2 cellular contexts compared by ENCODE assay signal in the genomic region with DNA sequence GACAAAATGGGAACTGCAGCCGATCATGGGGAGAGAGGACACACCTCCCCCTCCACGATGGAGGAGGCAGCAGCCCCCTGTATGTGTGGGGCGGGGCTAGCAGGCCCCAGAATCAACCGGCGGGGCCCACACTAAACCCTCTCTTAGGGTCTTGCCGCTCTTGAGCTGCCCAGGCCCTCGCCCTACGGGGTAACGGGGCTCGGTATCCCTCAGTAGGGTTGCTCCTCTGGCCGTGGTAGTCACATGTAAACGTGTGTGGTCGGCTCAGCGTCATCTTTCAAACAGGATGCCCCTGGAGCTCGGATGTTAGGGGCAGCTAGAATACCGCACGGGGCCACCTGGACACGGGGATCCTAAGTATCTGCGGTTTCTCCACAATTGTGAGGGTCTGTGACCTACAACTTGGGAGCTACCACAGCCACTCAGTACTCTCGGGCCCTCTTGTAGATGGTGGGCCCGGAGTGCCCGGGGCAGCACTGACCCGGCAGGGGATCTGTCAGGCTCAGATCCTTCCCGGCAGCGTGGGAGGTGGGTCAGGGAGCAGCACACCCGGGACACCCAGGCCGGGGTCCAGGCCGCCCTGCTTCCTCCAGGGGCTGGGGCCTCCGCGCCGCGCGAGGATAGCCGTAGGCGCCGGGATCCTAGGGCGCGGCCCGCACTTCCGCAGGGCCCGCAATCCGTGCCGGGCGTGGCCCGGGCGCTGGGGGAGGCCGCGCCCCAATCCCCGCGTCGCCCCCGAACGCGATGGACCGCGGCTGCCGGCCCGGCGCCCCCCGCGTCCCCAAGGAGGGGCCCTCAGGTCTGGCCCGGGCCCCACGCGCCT.
TF ChIP-seq lines count a peak whose summit lies in the region.

No MANE protein-coding gene starts in this region.

TF ChIP-seq in A549, 52 proteins besides CTCF, POLR2A, EP300 and RAD21:
- TF ChIP-seq GATA3 (IDR thresholded peaks at IDR 0.05; ENCODE audit: borderline replicate concordance), result 0 out of 2 replicates have a peak, but pooled peaks have one; percentile 11
- no peak for TF ChIP-seq CBX8 (IDR thresholded peaks at IDR 0.05)
- TF ChIP-seq TP53 (CRISPR knock-in tag; IDR thresholded peaks at IDR 0.05), result peak; percentile 72; the same call in 1 of the 2 replicates
- no peak for TF ChIP-seq BHLHE40 (IDR thresholded peaks at IDR 0.05; ENCODE audit: low read depth, low read length)
- TF ChIP-seq, protein P1, sequence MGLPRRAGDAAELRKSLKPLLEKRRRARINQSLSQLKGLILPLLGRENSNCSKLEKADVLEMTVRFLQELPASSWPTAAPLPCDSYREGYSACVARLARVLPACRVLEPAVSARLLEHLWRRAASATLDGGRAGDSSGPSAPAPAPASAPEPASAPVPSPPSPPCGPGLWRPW (IDR thresholded peaks at IDR 0.05), result no peak
- TF ChIP-seq, protein P2, sequence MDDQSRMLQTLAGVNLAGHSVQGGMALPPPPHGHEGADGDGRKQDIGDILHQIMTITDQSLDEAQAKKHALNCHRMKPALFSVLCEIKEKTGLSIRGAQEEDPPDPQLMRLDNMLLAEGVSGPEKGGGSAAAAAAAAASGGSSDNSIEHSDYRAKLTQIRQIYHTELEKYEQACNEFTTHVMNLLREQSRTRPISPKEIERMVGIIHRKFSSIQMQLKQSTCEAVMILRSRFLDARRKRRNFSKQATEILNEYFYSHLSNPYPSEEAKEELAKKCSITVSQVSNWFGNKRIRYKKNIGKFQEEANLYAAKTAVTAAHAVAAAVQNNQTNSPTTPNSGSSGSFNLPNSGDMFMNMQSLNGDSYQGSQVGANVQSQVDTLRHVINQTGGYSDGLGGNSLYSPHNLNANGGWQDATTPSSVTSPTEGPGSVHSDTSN (IDR thresholded peaks at IDR 0.05), result peak; percentile 15; the same call in 1 of the 2 replicates
- TF ChIP-seq, protein P3, sequence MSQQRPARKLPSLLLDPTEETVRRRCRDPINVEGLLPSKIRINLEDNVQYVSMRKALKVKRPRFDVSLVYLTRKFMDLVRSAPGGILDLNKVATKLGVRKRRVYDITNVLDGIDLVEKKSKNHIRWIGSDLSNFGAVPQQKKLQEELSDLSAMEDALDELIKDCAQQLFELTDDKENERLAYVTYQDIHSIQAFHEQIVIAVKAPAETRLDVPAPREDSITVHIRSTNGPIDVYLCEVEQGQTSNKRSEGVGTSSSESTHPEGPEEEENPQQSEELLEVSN (IDR thresholded peaks at IDR 0.05; ENCODE audit: borderline replicate concordance, low read depth), result 0 out of 2 replicates have a peak, but pooled peaks have one; percentile 19
- TF ChIP-seq HOXB13 (CRISPR knock-in tag; IDR thresholded peaks at IDR 0.05; ENCODE audit: low read depth), result no peak
- peak; percentile 66; the same call in 1 of the 2 replicates for TF ChIP-seq PHF8 (IDR thresholded peaks at IDR 0.05; ENCODE audit: borderline replicate concordance, low read depth)
- no peak for TF ChIP-seq ZSCAN20 (CRISPR knock-in tag; IDR thresholded peaks at IDR 0.05)
- peak; percentile 63 for TF ChIP-seq HOXB5 (CRISPR knock-in tag; IDR thresholded peaks at IDR 0.05)
- TF ChIP-seq POLR2AphosphoS2 (conservative IDR thresholded peaks at IDR 0.05; ENCODE audit: low read length), result peak; percentile 84
- 0 out of 2 replicates have a peak, but pooled peaks have one; percentile 57 for TF ChIP-seq TFCP2L1 (CRISPR knock-in tag; IDR thresholded peaks at IDR 0.05)
- TF ChIP-seq EHMT2 (IDR thresholded peaks at IDR 0.05; ENCODE audit: low read depth), result no peak
- no peak for TF ChIP-seq ESRRA (IDR thresholded peaks at IDR 0.05; ENCODE audit: borderline replicate concordance, low read length)
- TF ChIP-seq MAX (IDR thresholded peaks at IDR 0.05), result peak; percentile 68
- no peak for TF ChIP-seq SREBF2 (IDR thresholded peaks at IDR 0.05)
- TF ChIP-seq FOSB (CRISPR knock-in tag; IDR thresholded peaks at IDR 0.05), result peak; percentile 66; the same call in 1 of the 2 replicates
- TF ChIP-seq, protein P4, sequence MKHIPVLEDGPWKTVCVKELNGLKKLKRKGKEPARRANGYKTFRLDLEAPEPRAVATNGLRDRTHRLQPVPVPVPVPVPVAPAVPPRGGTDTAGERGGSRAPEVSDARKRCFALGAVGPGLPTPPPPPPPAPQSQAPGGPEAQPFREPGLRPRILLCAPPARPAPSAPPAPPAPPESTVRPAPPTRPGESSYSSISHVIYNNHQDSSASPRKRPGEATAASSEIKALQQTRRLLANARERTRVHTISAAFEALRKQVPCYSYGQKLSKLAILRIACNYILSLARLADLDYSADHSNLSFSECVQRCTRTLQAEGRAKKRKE (CRISPR knock-in tag; IDR thresholded peaks at IDR 0.05; ENCODE audit: low read depth), result no peak

TF ChIP-seq in endothelial cell of umbilical vein, 7 proteins besides CTCF, POLR2A, EP300 and RAD21:
- TF ChIP-seq GATA2 (IDR thresholded peaks at IDR 0.05; ENCODE audit: insufficient read depth, insufficient read length, low read depth, low read length), result no peak
- no peak for TF ChIP-seq JUN (IDR thresholded peaks at IDR 0.05; ENCODE audit: borderline replicate concordance, insufficient read depth, insufficient read length, low read depth)
- TF ChIP-seq EZH2 (IDR thresholded peaks at IDR 0.05; ENCODE audit: borderline replicate concordance, low read depth, low read length, severe bottlenecking), result no peak
- TF ChIP-seq MAX (IDR thresholded peaks at IDR 0.05; ENCODE audit: insufficient read depth, insufficient read length), result no peak
- TF ChIP-seq FOS (IDR thresholded peaks at IDR 0.05; ENCODE audit: borderline replicate concordance, insufficient read depth, low read length), result no peak
- no peak for TF ChIP-seq MYC (IDR thresholded peaks at IDR 0.05; ENCODE audit: low read depth, low read length)
